ENCODE assay signal across 11 cellular contexts in genomic region chr7:134669388-134669787, GRCh38. TPM values are rescaled to one million over a fixed set of nuclear protein-coding genes. Genes with fewer than 3 reads are reported as not detected.
DNase-seq lines count a peak whose midpoint lies in the region; ATAC-seq, FAIRE-seq and TF ChIP-seq lines count a peak whose summit lies in the region.
"Had no signal": no experiment of that assay in that cellular context is flagged by ENCODE, and none has a peak within 500 bp of the region (broad histone marks: within the 10 kb centered on the region; RNA-seq: fewer than 3 reads in every experiment).

No MANE protein-coding gene starts in this region.

- CTCF ChIA-PET in OCI-LY7 (lab: Charles Lee; ENCODE audit: unreplicated experiment), result no interaction called here

- H3K4me1 ChIP-seq in OCI-LY7 (ENCODE audit: insufficient read depth, low read length, poor library complexity, severe bottlenecking) (peaks cover 16% of the 10 kb centered on the region), astrocyte (ENCODE audit: insufficient read depth, low read length) (peaks cover 17% of the 10 kb centered on the region), psoas muscle (peaks cover 27% of the 10 kb centered on the region)

- DNase-seq in activated CD4-positive, alpha-beta T cell treated with anti-CD3 and anti-CD28 coated beads, Interleukin-2, amount 50 U/mL, for 1 hour, result peak; percentile 6
- DNase-seq in activated CD4-positive, alpha-beta T cell treated with anti-CD3 and anti-CD28 coated beads, Interleukin-2, amount 50 U/mL, for 48 hours, result no peak
- DNase-seq in OCI-LY7 (ENCODE audit: low spot score) (no peak), astrocyte (ENCODE audit: low read depth) (no peak), psoas muscle (no peak), OCI-M1 (lab: John Stamatoyannopoulos, UW) (no peak), DMS153 (lab: John Stamatoyannopoulos, UW) (no peak)
- DNase-seq: NCI-H1694 treated with DMSO at 0.1 percent for 48 hours, sigmoid colon had no signal

- no peak for ATAC-seq in psoas muscle
- no peak for ATAC-seq in activated CD4-positive, CD25-positive, alpha-beta regulatory T cell treated with anti-CD3 and anti-CD28 coated beads, Interleukin-2, amount 50 U/mL, for 24 hours

- no peaks in the 10 kb centered on the region for H3K27me3 Mint-ChIP-seq in astrocyte (ENCODE audit: low read depth, unreplicated experiment)

- H3K27ac ChIP-seq in OCI-LY7 (ENCODE audit: low read depth, low read length, poor library complexity, severe bottlenecking) (no peak overlapping the region), astrocyte (ENCODE audit: low read depth, low read length) (peak overlapping the region; percentile 86), psoas muscle (peak overlapping the region; percentile 63)
- H3K27ac ChIP-seq: sigmoid colon, tibial nerve had no signal

- WGBS in psoas muscle, 3 donors, result 75 to 86% (median 82%) methylated on average over 4 of the region's 4 CpGs

- FAIRE-seq in astrocyte (lab: Jason Lieb, UNC), result no peak

- no peaks in the 10 kb centered on the region for H3K9me3 Mint-ChIP-seq in astrocyte (ENCODE audit: unreplicated experiment)

- H3K4me1 Mint-ChIP-seq in astrocyte (ENCODE audit: low read depth, unreplicated experiment), result peaks cover 19% of the 10 kb centered on the region

- no peak overlapping the region for H3K4me3 ChIP-seq in OCI-LY7 (ENCODE audit: low read depth, low read length, poor library complexity, severe bottlenecking)
- H3K4me3 ChIP-seq in astrocyte (ENCODE audit: insufficient read depth, low read depth, low read length), result peak overlapping the region; percentile 24
- H3K4me3 ChIP-seq in psoas muscle, result no peak overlapping the region
- H3K4me3 ChIP-seq: sigmoid colon, tibial nerve had no signal

- no peaks in the 10 kb centered on the region for H3K27me3 ChIP-seq in astrocyte (ENCODE audit: insufficient read depth, low read length)
- no peaks in the 10 kb centered on the region for H3K27me3 ChIP-seq in psoas muscle (ENCODE audit: insufficient read depth in 3 of 3, low read length in 2 of 3)
- H3K27me3 ChIP-seq: sigmoid colon, tibial nerve had no signal

- H3K36me3 ChIP-seq in OCI-LY7 (ENCODE audit: insufficient read depth, low read length), result peaks cover 5% of the 10 kb centered on the region
- H3K36me3 ChIP-seq in astrocyte (ENCODE audit: insufficient read depth, low read length), result peaks cover 4% of the 10 kb centered on the region
- peaks cover 0 to 2% of the 10 kb centered on the region in 2 donors for H3K36me3 ChIP-seq in psoas muscle (ENCODE audit: insufficient read depth in 1 of 2, low read depth in 1 of 2)
- H3K36me3 ChIP-seq: sigmoid colon had no signal

- no peaks in the 10 kb centered on the region for H3K9me2 ChIP-seq in OCI-LY7 (ENCODE audit: insufficient read depth, low read length)

- H3K36me3 Mint-ChIP-seq in astrocyte (ENCODE audit: low read depth, unreplicated experiment), result peaks cover 15% of the 10 kb centered on the region

- H3K9ac ChIP-seq in astrocyte (ENCODE audit: low read length), result peak overlapping the region; percentile 67

- H3K4me2 ChIP-seq in OCI-LY7 (ENCODE audit: low read length), result peak overlapping the region; percentile 43; the same call in 1 of the 2 replicates
- H3K4me2 ChIP-seq in astrocyte (ENCODE audit: low read length), result peak overlapping the region; percentile 79

- POLR2A ChIA-PET in OCI-LY7 (lab: Charles Lee), result interaction anchor here (1.6 to 4.7 kb wide), 2 partner anchors 8 to 22 kb away, joined by 6 to 29 read pairs; partner anchors contain the start of gene BPGM

- no peak overlapping the region for H2AFZ ChIP-seq in OCI-LY7 (ENCODE audit: low read length)
- no peak overlapping the region for H2AFZ ChIP-seq in astrocyte (ENCODE audit: low read depth, low read length)

- BruUV-seq in OCI-LY7 (replicated peaks; lab: Mats Ljungman, UMichigan), result no TSS peak

- intact Hi-C loops in OCI-LY7 (cut with micrococcal nuclease; ENCODE audit: unreplicated experiment), result no loop called here
- intact Hi-C loops in psoas muscle (cut with DNase I), result no loop called here

- no peaks in the 10 kb centered on the region for H4K20me1 ChIP-seq in OCI-LY7 (ENCODE audit: insufficient read depth, low read length)
- H4K20me1 ChIP-seq in astrocyte (ENCODE audit: insufficient read depth, low read length), result no peaks in the 10 kb centered on the region

- H3K79me2 ChIP-seq in OCI-LY7 (ENCODE audit: insufficient read depth, low read depth, low read length) (no peaks in the 10 kb centered on the region), astrocyte (ENCODE audit: insufficient read depth, low read length) (peaks cover 23% of the 10 kb centered on the region)

- H3K4me3 Mint-ChIP-seq in astrocyte (ENCODE audit: unreplicated experiment), result no peak overlapping the region

- no peak for TF ChIP-seq CTCF in OCI-LY7 (conservative IDR thresholded peaks at IDR 0.05; ENCODE audit: low read length)
- no peak for TF ChIP-seq CTCF in astrocyte (IDR thresholded peaks at IDR 0.05; ENCODE audit: insufficient read depth, low read depth, low read length)
- no peak for TF ChIP-seq CTCF in psoas muscle (IDR thresholded peaks at IDR 0.05)

- H3K27ac Mint-ChIP-seq in astrocyte (ENCODE audit: unreplicated experiment), result peak overlapping the region; percentile 90

- peaks cover 3% of the 10 kb centered on the region; the same call in 1 of the 2 replicates for H3K9me3 ChIP-seq in OCI-LY7 (ENCODE audit: low read length)
- H3K9me3 ChIP-seq in astrocyte (ENCODE audit: insufficient read depth, low read depth, low read length), result no peaks in the 10 kb centered on the region
- no peaks in the 10 kb centered on the region for H3K9me3 ChIP-seq in psoas muscle
- H3K9me3 ChIP-seq: sigmoid colon had no signal

RNA-seq across cellular contexts. Expression of gene BPGM, which starts 22.7 kb away (rescaled TPM):
- 18.7 and 23.5 TPM in 2 replicates for total RNA-seq in OCI-LY7 (2014; rRNA removed; shearing (Covaris generic))
- total RNA-seq in OCI-LY7 (2022) (16.6 and 20.6 TPM in 2 replicates), astrocyte (37.3 and 37.4 TPM in 2 replicates), psoas muscle (10 to 100 TPM; 10.1 to 14.9 (median 12.4) TPM)
- polyA plus RNA-seq in psoas muscle, result 10 to 100 TPM; 25.3 to 55.7 (median 54.4) TPM
